17 cellular contexts compared by ENCODE assay signal in the genomic region with DNA sequence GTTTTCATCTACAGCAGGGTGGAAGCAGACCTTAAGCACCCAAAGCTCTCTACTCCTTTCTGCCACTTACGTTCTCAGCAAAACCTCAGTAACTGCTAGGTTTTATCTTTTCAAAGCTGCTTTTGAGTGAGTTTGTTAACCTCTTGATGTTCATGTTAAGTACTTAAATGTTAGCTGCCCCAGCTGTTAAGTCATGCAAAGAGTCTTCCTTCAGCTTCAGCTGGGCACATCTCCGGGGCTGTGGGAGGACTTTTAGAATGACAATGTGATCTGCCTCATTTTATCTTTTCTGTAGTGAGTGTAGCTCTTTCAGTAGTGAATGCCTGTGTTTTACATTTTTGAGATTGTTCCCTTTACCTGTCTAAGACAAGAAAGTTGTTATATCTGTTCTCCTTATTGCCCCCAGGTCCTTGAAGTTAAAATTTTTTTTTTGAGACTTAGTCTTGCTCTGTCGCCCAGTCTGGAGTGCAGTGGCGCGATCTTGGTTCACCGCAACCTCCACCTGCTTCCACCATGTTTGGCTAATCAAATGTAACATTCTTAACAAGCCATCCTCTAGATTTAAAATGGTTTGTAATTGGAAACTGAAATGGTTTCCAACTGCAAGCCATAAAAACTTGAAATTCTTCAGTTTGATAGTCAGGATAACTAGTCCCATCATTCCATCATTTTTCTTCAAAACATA. TPM values are rescaled to one million over a fixed set of nuclear protein-coding genes. Genes with fewer than 3 reads are reported as not detected.
DNase-seq lines count a peak whose midpoint lies in the region; ATAC-seq and TF ChIP-seq lines count a peak whose summit lies in the region.
"Had no signal": no experiment of that assay in that cellular context is flagged by ENCODE, and none has a peak within 500 bp of the region (broad histone marks: within the 10 kb centered on the region; RNA-seq: fewer than 3 reads in every experiment).

No MANE protein-coding gene starts in this region.

- TF ChIP-seq EP300 in sigmoid colon (IDR thresholded peaks at IDR 0.05), result no peak

- H3K4me1 Mint-ChIP-seq in activated T-cell treated with anti-CD3 and anti-CD28 coated beads, Interleukin-2, amount 50 U/mL, for 24 hours (ENCODE audit: low read depth), result peaks cover 50% of the 10 kb centered on the region
- peaks cover 56% of the 10 kb centered on the region for H3K4me1 Mint-ChIP-seq in activated T-cell treated with anti-CD3 and anti-CD28 coated beads, Interleukin-2, amount 50 U/mL, for 4 hours (ENCODE audit: low read depth)
- H3K4me1 Mint-ChIP-seq in H9, result peaks cover 47% of the 10 kb centered on the region in 2 experiments
- H3K4me1 Mint-ChIP-seq in activated CD8-positive, alpha-beta T cell treated with anti-CD3 and anti-CD28 coated beads, Interleukin-2, amount 10 ng/mL, durations not matched to agents 7 days and 5 days (ENCODE audit: low read depth), result peaks cover 21% of the 10 kb centered on the region

- H4K8ac ChIP-seq in H9 (replicated peaks; ENCODE audit: insufficient read length, low read depth, low read length), result no peak overlapping the region

- H2BK5ac ChIP-seq in H9 (ENCODE audit: insufficient read length, low read length), result no peak overlapping the region

- peak overlapping the region; percentile 50 for H3K27ac Mint-ChIP-seq in activated T-cell treated with anti-CD3 and anti-CD28 coated beads, Interleukin-2, amount 50 U/mL, for 24 hours
- peak overlapping the region; percentile 88 to 96 (median 92) for H3K27ac Mint-ChIP-seq in H9
- H3K27ac Mint-ChIP-seq in activated CD8-positive, alpha-beta T cell treated with anti-CD3 and anti-CD28 coated beads, Interleukin-2, amount 10 ng/mL, durations not matched to agents 7 days and 5 days, result peak overlapping the region; percentile 67

- H3K79me2 ChIP-seq in H9 (ENCODE audit: insufficient read depth, low read length), result peaks cover 10% of the 10 kb centered on the region; the same call in 1 of the 2 replicates

- H4K20me1 ChIP-seq in H9 (ENCODE audit: control insufficient read depth, insufficient read depth, insufficient read length), result no peaks in the 10 kb centered on the region

- no peak overlapping the region for H2BK120ac ChIP-seq in H9 (ENCODE audit: low read depth, low read length, poor library complexity, severe bottlenecking)

- H3K4me2 ChIP-seq in H9 (ENCODE audit: insufficient read depth, insufficient read length, low read length), result peak overlapping the region; percentile 43

- H3K4me1 ChIP-seq in H9 (ENCODE audit: insufficient read depth, low read length) (peaks cover 6% of the 10 kb centered on the region), sigmoid colon (peaks cover 0 to 16% (median 11%) of the 10 kb centered on the region in 4 donors), Peyer's patch (peaks cover 0 to 26% (median 12%) of the 10 kb centered on the region in 4 donors), upper lobe of right lung (peaks cover 10% of the 10 kb centered on the region)
- H3K4me1 ChIP-seq: SJSA1 had no signal

- H3K36me3 ChIP-seq in sigmoid colon (no peaks in the 10 kb centered on the region), Peyer's patch (no peaks in the 10 kb centered on the region), upper lobe of right lung (no peaks in the 10 kb centered on the region)
- H3K36me3 ChIP-seq: gastrocnemius medialis, MG63, SJSA1 had no signal

- H2BK20ac ChIP-seq in H9 (ENCODE audit: low read depth, low read length, poor library complexity, severe bottlenecking), result no peak overlapping the region

- H3K14ac ChIP-seq in H9 (ENCODE audit: insufficient read depth, low read length), result no peak overlapping the region

- no peak overlapping the region for H3K56ac ChIP-seq in H9 (ENCODE audit: insufficient read length, low read depth, low read length)

- no peak overlapping the region for H2AFZ ChIP-seq in H9 (ENCODE audit: low read length)

- no peak overlapping the region for H2BK12ac ChIP-seq in H9 (ENCODE audit: insufficient read length, low read depth, low read length)

- no peak overlapping the region for H4K5ac ChIP-seq in H9 (ENCODE audit: insufficient read length, low read depth, low read length)

- no peak overlapping the region for H3T11ph ChIP-seq in H9 (ENCODE audit: low read length)

- POLR2A ChIA-PET in activated CD8-positive, alpha-beta T cell treated with anti-CD3 and anti-CD28 coated beads, Interleukin-2, amount 10 ng/mL, durations not matched to agents 7 days and 5 days (lab: Charles Lee), result interaction anchor here (0.6 to 1.5 kb wide), 2 partner anchors 95 to 265 kb away, joined by 3 read pairs; no protein-coding TSS in a partner anchor

- no peak for TF ChIP-seq POLR2A in sigmoid colon (IDR thresholded peaks at IDR 0.05)
- TF ChIP-seq POLR2A in Peyer's patch (IDR thresholded peaks at IDR 0.05), result no peak

- intact Hi-C loops in sigmoid colon (cut with DNase I) (no loop called here), upper lobe of right lung (cut with DNase I) (no loop called here)

- no peak overlapping the region for H4K91ac ChIP-seq in H9 (ENCODE audit: insufficient read length, low read depth, low read length)

- no peak overlapping the region for H3K4me3 ChIP-seq in sigmoid colon
- no peak overlapping the region for H3K4me3 ChIP-seq in Peyer's patch
- no peak overlapping the region for H3K4me3 ChIP-seq in upper lobe of right lung
- H3K4me3 ChIP-seq: gastrocnemius medialis, lung, MG63, SJSA1 had no signal

- CTCF ChIA-PET in activated CD8-positive, alpha-beta T cell treated with anti-CD3 and anti-CD28 coated beads, Interleukin-2, amount 10 ng/mL, durations not matched to agents 7 days and 5 days (lab: Charles Lee), result interaction anchor here (0.8 kb wide), 1 partner anchor 14 kb away, joined by 3 read pairs; no protein-coding TSS in a partner anchor

- H3K9me3 ChIP-seq in H9 (ENCODE audit: control insufficient read depth, low read depth, low read length) (no peaks in the 10 kb centered on the region), sigmoid colon (no peaks in the 10 kb centered on the region), Peyer's patch (no peaks in the 10 kb centered on the region), upper lobe of right lung (no peaks in the 10 kb centered on the region)
- H3K9me3 ChIP-seq: gastrocnemius medialis, MG63, SJSA1 had no signal

- H2BK15ac ChIP-seq in H9 (ENCODE audit: low read depth, low read length), result no peak overlapping the region

- H3K27me3 ChIP-seq in H9 (ENCODE audit: insufficient read depth, low read length) (no peaks in the 10 kb centered on the region), sigmoid colon (no peaks in the 10 kb centered on the region), Peyer's patch (no peaks in the 10 kb centered on the region), upper lobe of right lung (no peaks in the 10 kb centered on the region)
- H3K27me3 ChIP-seq: gastrocnemius medialis, MG63, SJSA1 had no signal

- no peaks in the 10 kb centered on the region for H3K27me3 Mint-ChIP-seq in activated T-cell treated with anti-CD3 and anti-CD28 coated beads, Interleukin-2, amount 50 U/mL, for 24 hours
- no peaks in the 10 kb centered on the region for H3K27me3 Mint-ChIP-seq in activated T-cell treated with anti-CD3 and anti-CD28 coated beads, Interleukin-2, amount 50 U/mL, for 4 hours (ENCODE audit: low read depth)
- H3K27me3 Mint-ChIP-seq in H9 (ENCODE audit: low read depth), result no peaks in the 10 kb centered on the region
- H3K27me3 Mint-ChIP-seq in activated CD8-positive, alpha-beta T cell treated with anti-CD3 and anti-CD28 coated beads, Interleukin-2, amount 10 ng/mL, durations not matched to agents 7 days and 5 days (ENCODE audit: low read depth), result no peaks in the 10 kb centered on the region

- no CpG with 5 or more reads among the region's 6 CpGs for WGBS in H9 (ENCODE audit: extremely low coverage, insufficient read length, low lambda C conversion rate)
- WGBS in sigmoid colon, 2 donors, result 79 to 84% methylated on average over 6 of the region's 6 CpGs

- H3K79me1 ChIP-seq in H9 (ENCODE audit: insufficient read depth, low read depth, low read length, poor library complexity, severe bottlenecking), result peaks cover 10% of the 10 kb centered on the region

- DNase-seq in activated T-cell treated with anti-CD3 and anti-CD28 coated beads, Interleukin-2, amount 50 U/mL, for 24 hours, result no peak
- no peak for DNase-seq in activated T-cell treated with anti-CD3 and anti-CD28 coated beads, Interleukin-2, amount 50 U/mL, for 4 hours
- DNase-seq in H9, result peak; percentile 76
- no peak for DNase-seq in activated CD8-positive, alpha-beta T cell treated with anti-CD3 and anti-CD28 coated beads, Interleukin-2, amount 10 ng/mL, durations not matched to agents 7 days and 5 days
- peak; percentile 2 for DNase-seq in sigmoid colon
- no peak for DNase-seq in Kasumi-1 (lab: John Stamatoyannopoulos, UW)
- no peak for DNase-seq in Peyer's patch
- DNase-seq in upper lobe of right lung, result no peak
- DNase-seq: activated CD4-positive, alpha-beta T cell treated with anti-CD3 and anti-CD28 coated beads for 1 hour; DND-41; gastrocnemius medialis; MG63; NCI-H510A treated with DMSO at 0.1 percent for 48 hours; posterior cingulate gyrus; stimulated activated CD4-positive, alpha-beta T cell treated with anti-CD3 and anti-CD28 coated beads, Interleukin-2, amount 100 ng/mL, for 24 hours had no signal

- no peak for TF ChIP-seq CTCF in H9 (conservative IDR thresholded peaks at IDR 0.05)
- no peak for TF ChIP-seq CTCF in sigmoid colon (IDR thresholded peaks at IDR 0.05)
- TF ChIP-seq CTCF in Peyer's patch (IDR thresholded peaks at IDR 0.05), result no peak
- no peak for TF ChIP-seq CTCF in upper lobe of right lung (IDR thresholded peaks at IDR 0.05)

- ATAC-seq in activated T-cell treated with anti-CD3 and anti-CD28 coated beads, Interleukin-2, amount 50 U/mL, for 4 hours, result no peak
- no peak for ATAC-seq in activated CD8-positive, alpha-beta T cell treated with anti-CD3 and anti-CD28 coated beads, Interleukin-2, amount 10 ng/mL, durations not matched to agents 7 days and 5 days
- ATAC-seq in upper lobe of right lung, result no peak
- ATAC-seq: gastrocnemius medialis had no signal

- H3K36me3 Mint-ChIP-seq in activated T-cell treated with anti-CD3 and anti-CD28 coated beads, Interleukin-2, amount 50 U/mL, for 24 hours (ENCODE audit: low read depth), result peaks cover 12% of the 10 kb centered on the region
- peaks cover 7% of the 10 kb centered on the region for H3K36me3 Mint-ChIP-seq in activated T-cell treated with anti-CD3 and anti-CD28 coated beads, Interleukin-2, amount 50 U/mL, for 4 hours (ENCODE audit: insufficient read depth)
- peaks cover 0 to 4% (median 0%) of the 10 kb centered on the region in 3 experiments; a peak in 3 of 7 replicates for H3K36me3 Mint-ChIP-seq in H9 (ENCODE audit: insufficient read depth in 1 of 3, low read depth in 3 of 3)
- H3K36me3 Mint-ChIP-seq in activated CD8-positive, alpha-beta T cell treated with anti-CD3 and anti-CD28 coated beads, Interleukin-2, amount 10 ng/mL, durations not matched to agents 7 days and 5 days (ENCODE audit: low read depth), result peaks cover 16% of the 10 kb centered on the region

- H3K23ac ChIP-seq in H9 (ENCODE audit: insufficient read length, low read depth, low read length), result no peak overlapping the region

- no peak overlapping the region for H3K4ac ChIP-seq in H9 (ENCODE audit: low read depth, low read length)

- no peaks in the 10 kb centered on the region for H3K23me2 ChIP-seq in H9 (ENCODE audit: insufficient read length, low read depth, low read length, poor library complexity, severe bottlenecking)

- H2AK5ac ChIP-seq in H9 (ENCODE audit: insufficient read length, low read length), result no peak overlapping the region

- no peak overlapping the region for H3K9ac ChIP-seq in H9 (ENCODE audit: extremely low read depth, insufficient read length, low read length)

- no peaks in the 10 kb centered on the region for H3K9me3 Mint-ChIP-seq in activated T-cell treated with anti-CD3 and anti-CD28 coated beads, Interleukin-2, amount 50 U/mL, for 24 hours
- H3K9me3 Mint-ChIP-seq in activated T-cell treated with anti-CD3 and anti-CD28 coated beads, Interleukin-2, amount 50 U/mL, for 4 hours, result no peaks in the 10 kb centered on the region
- H3K9me3 Mint-ChIP-seq in H9, result no peaks in the 10 kb centered on the region
- H3K9me3 Mint-ChIP-seq in activated CD8-positive, alpha-beta T cell treated with anti-CD3 and anti-CD28 coated beads, Interleukin-2, amount 10 ng/mL, durations not matched to agents 7 days and 5 days (ENCODE audit: insufficient read depth), result no peaks in the 10 kb centered on the region

- no peak overlapping the region for H3K18ac ChIP-seq in H9 (ENCODE audit: insufficient read length, low read depth, low read length)

- peak overlapping the region; percentile 33 for H3K4me3 Mint-ChIP-seq in activated T-cell treated with anti-CD3 and anti-CD28 coated beads, Interleukin-2, amount 50 U/mL, for 24 hours
- no peak overlapping the region for H3K4me3 Mint-ChIP-seq in activated T-cell treated with anti-CD3 and anti-CD28 coated beads, Interleukin-2, amount 50 U/mL, for 4 hours
- peak overlapping the region; percentile 46 to 54 for H3K4me3 Mint-ChIP-seq in H9
- peak overlapping the region; percentile 4 for H3K4me3 Mint-ChIP-seq in activated CD8-positive, alpha-beta T cell treated with anti-CD3 and anti-CD28 coated beads, Interleukin-2, amount 10 ng/mL, durations not matched to agents 7 days and 5 days

- H3K27ac ChIP-seq in H9 (ENCODE audit: insufficient read length, low read depth, low read length) (peak overlapping the region; percentile 86), sigmoid colon (no peak overlapping the region), Peyer's patch (no peak overlapping the region), upper lobe of right lung (no peak overlapping the region)
- H3K27ac ChIP-seq: gastrocnemius medialis, SJSA1 had no signal

RNA-seq across cellular contexts. Expression of a gene that starts 19.6 kb away (rescaled TPM):
- total RNA-seq in activated T-cell treated with anti-CD3 and anti-CD28 coated beads, Interleukin-2, amount 50 U/mL, for 4 hours, result 10 to 100 TPM; 22.9 to 26.5 (median 25.6) TPM
- total RNA-seq in H9 (2021) (21.0 and 24.0 TPM in 2 replicates), sigmoid colon (10 to 100 TPM; 28.8 to 33.5 (median 29.8) TPM), Peyer's patch (100 to 1,000 TPM in 3 of 4 donors, 10 to 100 TPM in 1; 90.7 to 125 (median 107) TPM), upper lobe of right lung (37.2 TPM)
- total RNA-seq in activated CD8-positive, alpha-beta T cell treated with anti-CD3 and anti-CD28 coated beads, Interleukin-2, amount 10 ng/mL, durations not matched to agents 7 days and 5 days, result 10 to 100 TPM; 52.9 to 53.4 TPM
- 10 to 100 TPM; 16.4 to 18.6 (median 17.6) TPM for polyA plus RNA-seq in sigmoid colon

Comparison
In these comparisons a context has a peak if more than half of its experiments do, and no peak if none do; other contexts are left out.
1. DNase-seq: peak in H9 (single experiment) and sigmoid colon (single experiment); none in activated T-cell treated with anti-CD3 and anti-CD28 coated beads, Interleukin-2, amount 50 U/mL, for 24 hours (single experiment), activated T-cell treated with anti-CD3 and anti-CD28 coated beads, Interleukin-2, amount 50 U/mL, for 4 hours (single experiment), activated CD8-positive, alpha-beta T cell treated with anti-CD3 and anti-CD28 coated beads, Interleukin-2, amount 10 ng/mL, durations not matched to agents 7 days and 5 days (single experiment), Kasumi-1 (0 of 2), Peyer's patch (0 of 3) and upper lobe of right lung (single experiment).
2. Peak in every context shown above with its lines, with median percentiles within 50 percentile points of each other: H3K27ac Mint-ChIP-seq.